22 cellular contexts compared by ENCODE assay signal in genomic region chr2:7604456-7604855, GRCh38.
"Had no signal": no experiment of that assay in that cellular context is flagged by ENCODE, and none has a peak within 500 bp of the region (broad histone marks: within the 10 kb centered on the region; RNA-seq: fewer than 3 reads in every experiment).

No MANE protein-coding gene starts in this region.

- DNase-seq: colonic mucosa; dermis blood vessel endothelial cell; gastrocnemius medialis; glutamatergic neuron; immature natural killer cell; left ventricle myocardium inferior; lower lobe of right lung; naive B cell; nephron progenitor cell; psoas muscle; retina; stimulated activated CD4-positive, alpha-beta T cell treated with anti-CD3 and anti-CD28 coated beads, Interleukin-12 subunit alpha, Interleukin-12 subunit beta, amount 100 ng/mL, for 4 hours; stimulated activated naive CD4-positive, alpha-beta T cell; thyroid gland had no signal

- H3K27ac ChIP-seq: colonic mucosa, gastrocnemius medialis, left ventricle myocardium inferior, lower lobe of right lung, psoas muscle, skin epidermis, suprapubic skin, thyroid gland had no signal

- H3K9me3 Mint-ChIP-seq: type B pancreatic cell had no signal

- ATAC-seq: gastrocnemius medialis, lower lobe of right lung, psoas muscle, sciatic nerve had no signal

- H3K4me3 ChIP-seq: colonic mucosa, gastrocnemius medialis, left ventricle myocardium inferior, lower lobe of right lung, psoas muscle, skin epidermis, suprapubic skin, thyroid gland had no signal

- H3K36me3 Mint-ChIP-seq: mesothelial cell of epicardium, naive B cell, type B pancreatic cell had no signal

- H3K9me3 ChIP-seq: colonic mucosa, gastrocnemius medialis, lower lobe of right lung, psoas muscle, suprapubic skin, thyroid gland had no signal

- H3K36me3 ChIP-seq: colonic mucosa, gastrocnemius medialis, left ventricle myocardium inferior, lower lobe of right lung, suprapubic skin, thyroid gland had no signal

- FAIRE-seq: keratinocyte, urothelium cell line had no signal

- H3K27me3 ChIP-seq: colonic mucosa, gastrocnemius medialis, suprapubic skin, thyroid gland had no signal

- H3K27ac Mint-ChIP-seq: immature natural killer cell, memory B cell, mesothelial cell of epicardium, naive B cell, nephron progenitor cell, type B pancreatic cell had no signal

- H3K4me1 ChIP-seq: colonic mucosa, gastrocnemius medialis, left ventricle myocardium inferior, lower lobe of right lung, psoas muscle, suprapubic skin, thyroid gland had no signal
